19 cellular contexts compared by ENCODE assay signal in the genomic region with DNA sequence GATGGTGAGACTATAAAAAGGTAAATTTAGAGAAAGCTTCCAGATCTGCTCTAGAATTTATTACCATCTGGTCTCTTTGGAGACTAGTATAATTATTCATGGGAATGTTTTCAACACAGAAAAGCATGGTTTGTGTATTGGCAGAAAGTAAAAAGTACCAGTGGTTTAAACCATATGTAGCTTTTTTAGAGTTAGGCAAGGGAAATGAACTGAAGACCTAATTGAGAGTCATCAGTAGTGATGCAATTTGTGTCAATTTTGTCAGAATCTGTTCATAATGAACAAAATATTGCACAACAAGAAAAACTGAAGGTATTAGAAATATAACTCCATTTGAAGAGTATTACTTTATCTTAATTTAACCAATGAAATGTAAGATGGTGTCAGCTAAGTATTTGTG.
DNase-seq lines count a peak whose midpoint lies in the region; ATAC-seq and TF ChIP-seq lines count a peak whose summit lies in the region.
"Had no signal": no experiment of that assay in that cellular context is flagged by ENCODE, and none has a peak within 500 bp of the region (broad histone marks: within the 10 kb centered on the region; RNA-seq: fewer than 3 reads in every experiment).

No MANE protein-coding gene starts in this region.

- no peaks in the 10 kb centered on the region for H3K9me2 ChIP-seq in SK-N-SH

- H3K27ac Mint-ChIP-seq in activated T-cell treated with anti-CD3 and anti-CD28 coated beads, Interleukin-2, amount 50 U/mL, for 72 hours, result no peak overlapping the region
- H3K27ac Mint-ChIP-seq: activated naive CD8-positive, alpha-beta T cell treated with anti-CD3 and anti-CD28 coated beads, Interleukin-2, amount 10 ng/mL, durations not matched to agents 7 days and 5 days; CD4-positive, alpha-beta T cell; nephron progenitor cell; stimulated activated effector memory CD8-positive, alpha-beta T cell treated with anti-CD3 and anti-CD28 coated beads, Interleukin-12 subunit alpha, Interleukin-12 subunit beta, amount 100 ng/mL, for 72 hours had no signal

- 0 out of 4 replicates have a peak, but pooled peaks of 1 of the 2 experiments have one; percentile 14 for TF ChIP-seq EP300 in SK-N-SH (IDR thresholded peaks at IDR 0.05; ENCODE audit: borderline replicate concordance in 1 of 2, low read depth in 1 of 2, low read length in 1 of 2)

- H3K36me3 Mint-ChIP-seq in activated T-cell treated with anti-CD3 and anti-CD28 coated beads, Interleukin-2, amount 50 U/mL, for 72 hours (ENCODE audit: insufficient read depth in 2 of 2), result peaks cover 0 to 10% of the 10 kb centered on the region in 2 donors

- peaks cover 33% of the 10 kb centered on the region for H3F3A ChIP-seq in SK-N-SH (replicated peaks; ENCODE audit: insufficient read depth)

- H3K4me3 Mint-ChIP-seq in activated T-cell treated with anti-CD3 and anti-CD28 coated beads, Interleukin-2, amount 50 U/mL, for 72 hours, result no peak overlapping the region
- H3K4me3 Mint-ChIP-seq: activated naive CD8-positive, alpha-beta T cell treated with anti-CD3 and anti-CD28 coated beads, Interleukin-2, amount 10 ng/mL, durations not matched to agents 7 days and 5 days; CD4-positive, alpha-beta T cell; H9; nephron progenitor cell; stimulated activated effector memory CD8-positive, alpha-beta T cell treated with anti-CD3 and anti-CD28 coated beads, Interleukin-12 subunit alpha, Interleukin-12 subunit beta, amount 100 ng/mL, for 72 hours had no signal

- CTCF ChIA-PET in SK-N-SH (lab: Yijun Ruan, JAX), result interaction anchor here (0.6 to 1.3 kb wide), 3 partner anchors 10 to 768 kb away, joined by 3 to 4 read pairs (median 3); no protein-coding TSS in a partner anchor

- H3K4me1 ChIP-seq in SK-N-SH (ENCODE audit: control insufficient read depth in 1 of 2, insufficient read depth in 2 of 2, low read depth in 1 of 2, low read length in 1 of 2), result peaks cover 8 to 9% of the 10 kb centered on the region in 2 experiments; a peak in 3 of 4 replicates
- no peaks in the 10 kb centered on the region for H3K4me1 ChIP-seq in left ventricle myocardium inferior
- no peaks in the 10 kb centered on the region for H3K4me1 ChIP-seq in heart left ventricle
- H3K4me1 ChIP-seq: esophagus squamous epithelium had no signal

- TF ChIP-seq POLR2A in heart left ventricle (IDR thresholded peaks at IDR 0.05), result no peak

- peak overlapping the region; percentile 46; the same call in 1 of the 2 replicates for H3K4me2 ChIP-seq in SK-N-SH
- H3K4me2 ChIP-seq: KMS-11 had no signal

- peak; percentile 12 for DNase-seq in SIG-M5 treated with dmso at 0.1 percent for 504 hours (lab: John Stamatoyannopoulos, UW; ENCODE audit: unreplicated experiment)
- no peak for DNase-seq in SIG-M5 (lab: John Stamatoyannopoulos, UW)
- DNase-seq in SK-N-SH, result no peak
- peak; percentile 90 for DNase-seq in fibroblast of mammary gland (ENCODE audit: low read depth)
- no peak for DNase-seq in omental fat pad (ENCODE audit: low spot score)
- DNase-seq in activated T-cell treated with anti-CD3 and anti-CD28 coated beads, Interleukin-2, amount 50 U/mL, for 72 hours, result no peak
- DNase-seq in left ventricle myocardium inferior, result no peak
- DNase-seq in heart left ventricle, result no peak
- DNase-seq: activated CD4-positive, CD25-positive, alpha-beta regulatory T cell treated with anti-CD3 and anti-CD28 coated beads, Interleukin-2, amount 50 U/mL, for 72 hours; activated CD8-positive, alpha-beta memory T cell treated with anti-CD3 and anti-CD28 coated beads for 24 hours; activated naive CD8-positive, alpha-beta T cell treated with anti-CD3 and anti-CD28 coated beads, Interleukin-2, amount 10 ng/mL, durations not matched to agents 7 days and 5 days; CD4-positive, alpha-beta T cell; esophagus squamous epithelium; H9; NCI-H526 treated with DMSO at 0.1 percent for 48 hours; nephron progenitor cell had no signal

- POLR2A ChIA-PET in SK-N-SH (lab: Yijun Ruan, JAX), result no interaction called here

- ATAC-seq in omental fat pad (ENCODE audit: low FRiP score) (no peak), heart left ventricle (no peak)
- no peak for ATAC-seq in activated T-cell treated with anti-CD3 and anti-CD28 coated beads, Interleukin-2, amount 50 U/mL, for 72 hours (replicated peaks in 1 of 2)
- ATAC-seq: stimulated activated effector memory CD8-positive, alpha-beta T cell treated with anti-CD3 and anti-CD28 coated beads, Interleukin-12 subunit alpha, Interleukin-12 subunit beta, amount 100 ng/mL, for 72 hours had no signal

- H2AFZ ChIP-seq in SK-N-SH (ENCODE audit: low read depth), result no peak overlapping the region

- no peaks in the 10 kb centered on the region for H3K9me3 Mint-ChIP-seq in activated T-cell treated with anti-CD3 and anti-CD28 coated beads, Interleukin-2, amount 50 U/mL, for 72 hours
- H3K9me3 Mint-ChIP-seq: activated naive CD8-positive, alpha-beta T cell treated with anti-CD3 and anti-CD28 coated beads, Interleukin-2, amount 10 ng/mL, durations not matched to agents 7 days and 5 days; CD4-positive, alpha-beta T cell; stimulated activated effector memory CD8-positive, alpha-beta T cell treated with anti-CD3 and anti-CD28 coated beads, Interleukin-12 subunit alpha, Interleukin-12 subunit beta, amount 100 ng/mL, for 72 hours had no signal

- no peak overlapping the region for H3K4me3 ChIP-seq in SK-N-SH (ENCODE audit: low read depth in 2 of 2, low read length in 1 of 2)
- no peak overlapping the region for H3K4me3 ChIP-seq in fibroblast of mammary gland (ENCODE audit: control insufficient read depth, low read depth, low read length)
- no peak overlapping the region for H3K4me3 ChIP-seq in left ventricle myocardium inferior
- no peak overlapping the region for H3K4me3 ChIP-seq in heart left ventricle
- H3K4me3 ChIP-seq: esophagus squamous epithelium, SJSA1 had no signal

- peaks cover 7% of the 10 kb centered on the region; the same call in 1 of the 2 replicates for H3K9me3 ChIP-seq in SK-N-SH
- peaks cover 10% of the 10 kb centered on the region for H3K9me3 ChIP-seq in left ventricle myocardium inferior (replicated peaks)
- peaks cover 0 to 8% (median 0%) of the 10 kb centered on the region in 12 donors for H3K9me3 ChIP-seq in heart left ventricle
- H3K9me3 ChIP-seq: esophagus squamous epithelium, SJSA1 had no signal

- TF ChIP-seq RAD21 in SK-N-SH (IDR thresholded peaks at IDR 0.05; ENCODE audit: low read length), result no peak

- H3K9ac ChIP-seq in SK-N-SH, result peak overlapping the region; percentile 51; the same call in 1 of the 2 replicates
- H3K9ac ChIP-seq: KMS-11 had no signal

- H3K36me3 ChIP-seq in SK-N-SH (replicated peaks in 1 of 2; ENCODE audit: control insufficient read depth in 1 of 2, insufficient read depth in 2 of 2, low read length in 1 of 2) (peaks cover 0 to 12% of the 10 kb centered on the region in 2 experiments), left ventricle myocardium inferior (no peaks in the 10 kb centered on the region), heart left ventricle (peaks cover 0 to 4% (median 0%) of the 10 kb centered on the region in 9 donors)
- H3K36me3 ChIP-seq: SJSA1 had no signal

- no peaks in the 10 kb centered on the region for H4K20me1 ChIP-seq in SK-N-SH (ENCODE audit: insufficient read depth)

- intact Hi-C loops in left ventricle myocardium inferior (cut with micrococcal nuclease), result no loop called here
- intact Hi-C loops in heart left ventricle (cut with DNase I), result no loop called here

- TF ChIP-seq CTCF in SK-N-SH (IDR thresholded peaks at IDR 0.05) (no peak), fibroblast of mammary gland (conservative IDR thresholded peaks at IDR 0.05; ENCODE audit: control insufficient read depth, insufficient read depth, low read depth, low read length) (no peak), omental fat pad (IDR thresholded peaks at IDR 0.05) (no peak), left ventricle myocardium inferior (IDR thresholded peaks at IDR 0.05; ENCODE audit: borderline replicate concordance) (no peak), heart left ventricle (IDR thresholded peaks at IDR 0.05) (no peak)

- H3K27ac ChIP-seq in SK-N-SH (ENCODE audit: low read depth in 2 of 2, low read length in 1 of 2) (peak overlapping the region; percentile 81 to 94; a peak in 3 of 4 replicates), left ventricle myocardium inferior (replicated peaks) (no peak overlapping the region), heart left ventricle (no peak overlapping the region)
- H3K27ac ChIP-seq: esophagus squamous epithelium, KMS-11, SJSA1 had no signal

- no peaks in the 10 kb centered on the region for H3K27me3 Mint-ChIP-seq in activated T-cell treated with anti-CD3 and anti-CD28 coated beads, Interleukin-2, amount 50 U/mL, for 72 hours (ENCODE audit: low read depth)
- H3K27me3 Mint-ChIP-seq: activated naive CD8-positive, alpha-beta T cell treated with anti-CD3 and anti-CD28 coated beads, Interleukin-2, amount 10 ng/mL, durations not matched to agents 7 days and 5 days; CD4-positive, alpha-beta T cell had no signal

- H3K79me2 ChIP-seq in SK-N-SH (ENCODE audit: insufficient read depth), result peaks cover 26% of the 10 kb centered on the region

- H3K4me1 Mint-ChIP-seq in activated T-cell treated with anti-CD3 and anti-CD28 coated beads, Interleukin-2, amount 50 U/mL, for 72 hours (ENCODE audit: low read depth), result peaks cover 6% of the 10 kb centered on the region
- H3K4me1 Mint-ChIP-seq: H9, nephron progenitor cell had no signal

- no peaks in the 10 kb centered on the region for H3K27me3 ChIP-seq in SK-N-SH (ENCODE audit: insufficient read depth)
- H3K27me3 ChIP-seq in left ventricle myocardium inferior (ENCODE audit: low read depth), result no peaks in the 10 kb centered on the region
- no peaks in the 10 kb centered on the region for H3K27me3 ChIP-seq in heart left ventricle
- H3K27me3 ChIP-seq: esophagus squamous epithelium, SJSA1 had no signal

TF ChIP-seq in SK-N-SH, 30 proteins besides CTCF, POLR2A, EP300 and RAD21 (continues in another document):
- no peak for TF ChIP-seq POLR2AphosphoS5 (IDR thresholded peaks at IDR 0.05; ENCODE audit: low read depth, low read length)

Comparison
In these comparisons a context has a peak if more than half of its experiments do, and no peak if none do; other contexts are left out.
1. DNase-seq: peak in SIG-M5 treated with dmso at 0.1 percent for 504 hours (single experiment) and fibroblast of mammary gland (single experiment); none in SIG-M5 (single experiment), SK-N-SH (single experiment), omental fat pad (single experiment), activated T-cell treated with anti-CD3 and anti-CD28 coated beads, Interleukin-2, amount 50 U/mL, for 72 hours (0 of 2), left ventricle myocardium inferior (single experiment) and heart left ventricle (0 of 5).
2. H3K27ac ChIP-seq: peak in SK-N-SH (2 of 2); none in left ventricle myocardium inferior (single experiment) and heart left ventricle (0 of 12).